In genomic region chr12:112524676-112525425, GRCh38 we compare ENCODE assay signal across 13 cellular contexts.
DNase-seq lines count a peak whose midpoint lies in the region; ATAC-seq and TF ChIP-seq lines count a peak whose summit lies in the region.
"Had no signal": no experiment of that assay in that cellular context is flagged by ENCODE, and none has a peak within 500 bp of the region (broad histone marks: within the 10 kb centered on the region; RNA-seq: fewer than 3 reads in every experiment).

No MANE protein-coding gene starts in this region.

- no peaks in the 10 kb centered on the region for H3K9me2 ChIP-seq in SK-N-SH

- ATAC-seq in SK-N-SH treated with all-trans-retinoic acid at 6 μM for 48 hours (peak; percentile 66), upper lobe of right lung (no peak), HG03196 (IDR thresholded peaks at IDR 0.05; ENCODE audit: unreplicated experiment) (no peak), lower lobe of right lung (no peak)
- ATAC-seq: esophagus mucosa had no signal

- H3F3A ChIP-seq in SK-N-SH (replicated peaks; ENCODE audit: insufficient read depth), result no peaks in the 10 kb centered on the region

- H3K4me1 ChIP-seq in SK-N-SH (ENCODE audit: control insufficient read depth in 1 of 2, insufficient read depth in 2 of 2, low read depth in 1 of 2, low read length in 1 of 2) (no peaks in the 10 kb centered on the region), SJSA1 (replicated peaks) (no peaks in the 10 kb centered on the region), upper lobe of right lung (no peaks in the 10 kb centered on the region), lower lobe of right lung (no peaks in the 10 kb centered on the region)
- H3K4me1 ChIP-seq: right atrium auricular region had no signal

- POLR2A ChIA-PET in SK-N-SH (lab: Yijun Ruan, JAX), result no interaction called here

- CTCF ChIA-PET in SK-N-SH (lab: Yijun Ruan, JAX), result no interaction called here

- H3K27ac ChIP-seq in SK-N-SH (ENCODE audit: low read depth in 2 of 2, low read length in 1 of 2) (no peak overlapping the region), SJSA1 (no peak overlapping the region), upper lobe of right lung (no peak overlapping the region), lower lobe of right lung (no peak overlapping the region)
- H3K27ac ChIP-seq: right atrium auricular region had no signal

- no peak for TF ChIP-seq RAD21 in SK-N-SH (IDR thresholded peaks at IDR 0.05; ENCODE audit: low read length)

- 51% methylated on average over 5 of the region's 5 CpGs for WGBS in SK-N-SH (ENCODE audit: low lambda C conversion rate)

- no peaks in the 10 kb centered on the region for H3K79me2 ChIP-seq in SK-N-SH (ENCODE audit: insufficient read depth)

- no peak overlapping the region for H3K4me3 ChIP-seq in SK-N-SH (ENCODE audit: low read depth in 2 of 2, low read length in 1 of 2)
- no peak overlapping the region for H3K4me3 ChIP-seq in SJSA1
- H3K4me3 ChIP-seq in fibroblast of mammary gland (ENCODE audit: control insufficient read depth, low read depth, low read length), result no peak overlapping the region
- no peak overlapping the region for H3K4me3 ChIP-seq in upper lobe of right lung
- H3K4me3 ChIP-seq in lower lobe of right lung, result no peak overlapping the region
- H3K4me3 ChIP-seq: lung, right atrium auricular region had no signal

- TF ChIP-seq CTCF in SK-N-SH (IDR thresholded peaks at IDR 0.05), result no peak
- TF ChIP-seq CTCF in fibroblast of mammary gland (conservative IDR thresholded peaks at IDR 0.05; ENCODE audit: control insufficient read depth, insufficient read depth, low read depth, low read length), result no peak
- peak; percentile 8 for TF ChIP-seq CTCF in upper lobe of right lung (IDR thresholded peaks at IDR 0.05)
- TF ChIP-seq CTCF in lower lobe of right lung (IDR thresholded peaks at IDR 0.05), result no peak

- no peak for TF ChIP-seq EP300 in SK-N-SH (IDR thresholded peaks at IDR 0.05; ENCODE audit: borderline replicate concordance in 1 of 2, low read depth in 1 of 2, low read length in 1 of 2)

- H3K27me3 ChIP-seq in SK-N-SH (ENCODE audit: insufficient read depth) (no peaks in the 10 kb centered on the region), SJSA1 (replicated peaks) (peaks cover 42% of the 10 kb centered on the region), upper lobe of right lung (no peaks in the 10 kb centered on the region), lower lobe of right lung (ENCODE audit: low read depth) (no peaks in the 10 kb centered on the region)
- H3K27me3 ChIP-seq: right atrium auricular region had no signal

- no peak overlapping the region for H2AFZ ChIP-seq in SK-N-SH (ENCODE audit: low read depth)

- H3K36me3 ChIP-seq in SK-N-SH (replicated peaks in 1 of 2; ENCODE audit: control insufficient read depth in 1 of 2, insufficient read depth in 2 of 2, low read length in 1 of 2) (no peaks in the 10 kb centered on the region), SJSA1 (no peaks in the 10 kb centered on the region), upper lobe of right lung (no peaks in the 10 kb centered on the region), lower lobe of right lung (no peaks in the 10 kb centered on the region)
- H3K36me3 ChIP-seq: right atrium auricular region had no signal

- no peaks in the 10 kb centered on the region for H4K20me1 ChIP-seq in SK-N-SH (ENCODE audit: insufficient read depth)

- H3K9ac ChIP-seq in SK-N-SH, result no peak overlapping the region

- DNase-seq in SK-N-SH (no peak), SJSA1 (ENCODE audit: low read depth in 1 of 2, low spot score in 2 of 2) (peak; percentile 73 to 92), fibroblast of mammary gland (ENCODE audit: low read depth) (peak; percentile 16), upper lobe of right lung (no peak), NCI-H69 (lab: John Stamatoyannopoulos, UW) (no peak), lower lobe of right lung (no peak)
- DNase-seq: amygdala, NCI-H526 treated with DMSO at 0.1 percent for 48 hours had no signal

- no peak overlapping the region for H3K4me2 ChIP-seq in SK-N-SH

- H3K9me3 ChIP-seq in SK-N-SH (no peaks in the 10 kb centered on the region), SJSA1 (replicated peaks) (peaks cover 37% of the 10 kb centered on the region), upper lobe of right lung (no peaks in the 10 kb centered on the region), lower lobe of right lung (no peaks in the 10 kb centered on the region)
- H3K9me3 ChIP-seq: right atrium auricular region had no signal

- intact Hi-C loops in upper lobe of right lung (cut with DNase I), result no loop called here
- intact Hi-C loops in lower lobe of right lung (cut with DNase I), result no loop called here

TF ChIP-seq in SK-N-SH treated with all-trans-retinoic acid at 6 μM for 48 hours, 23 proteins besides CTCF, POLR2A, EP300 and RAD21:
- no peak for TF ChIP-seq PATZ1 (CRISPR knock-in tag; IDR thresholded peaks at IDR 0.05; ENCODE audit: borderline replicate concordance)
- TF ChIP-seq PPARA (CRISPR knock-in tag; IDR thresholded peaks at IDR 0.05; ENCODE audit: borderline replicate concordance), result no peak
- no peak for TF ChIP-seq CSRNP3 (CRISPR knock-in tag; IDR thresholded peaks at IDR 0.05)
- peak; percentile 57; the same call in 1 of the 2 replicates for TF ChIP-seq ZNF8 (CRISPR knock-in tag; IDR thresholded peaks at IDR 0.05)
- TF ChIP-seq CSDC2 (CRISPR knock-in tag; IDR thresholded peaks at IDR 0.05), result no peak
- no peak for TF ChIP-seq ZC3H10 (CRISPR knock-in tag; IDR thresholded peaks at IDR 0.05)
- TF ChIP-seq ARNTL (CRISPR knock-in tag; IDR thresholded peaks at IDR 0.05; ENCODE audit: borderline replicate concordance, low read depth), result no peak

TF ChIP-seq in SK-N-SH, 30 proteins besides CTCF, POLR2A, EP300 and RAD21:
- TF ChIP-seq NFIC (IDR thresholded peaks at IDR 0.05; ENCODE audit: borderline replicate concordance) (no peak), TCF12 (IDR thresholded peaks at IDR 0.05) (no peak), NRF1 (IDR thresholded peaks at IDR 0.05; ENCODE audit: low read depth, low read length) (no peak), RXRA (IDR thresholded peaks at IDR 0.05; ENCODE audit: borderline replicate concordance, low read depth) (no peak), USF2 (IDR thresholded peaks at IDR 0.05; ENCODE audit: borderline replicate concordance, low read depth, low read length) (no peak), SMC3 (IDR thresholded peaks at IDR 0.05; ENCODE audit: low read depth, low read length) (no peak), REST (IDR thresholded peaks at IDR 0.05; ENCODE audit: low read depth, low read length) (no peak), YY1 (IDR thresholded peaks at IDR 0.05; ENCODE audit: low read depth) (no peak)

Comparison
In these comparisons a context has a peak if more than half of its experiments do, and no peak if none do; other contexts are left out.
1. DNase-seq: peak in SJSA1 (2 of 2) and fibroblast of mammary gland (single experiment); none in SK-N-SH (single experiment), upper lobe of right lung (single experiment), NCI-H69 (single experiment) and lower lobe of right lung (single experiment).